11 cellular contexts compared by ENCODE assay signal in genomic region chr17:72501404-72502110, GRCh38.
DNase-seq lines count a peak whose midpoint lies in the region; FAIRE-seq and TF ChIP-seq lines count a peak whose summit lies in the region.
"Had no signal": no experiment of that assay in that cellular context is flagged by ENCODE, and none has a peak within 500 bp of the region (broad histone marks: within the 10 kb centered on the region; RNA-seq: fewer than 3 reads in every experiment).

No MANE protein-coding gene starts in this region.

- TF ChIP-seq CTCF in esophagus squamous epithelium (IDR thresholded peaks at IDR 0.05): no peak
- TF ChIP-seq CTCF in nephron progenitor cell (IDR thresholded peaks at IDR 0.05): no peak
- no peak for TF ChIP-seq CTCF in BE2C (IDR thresholded peaks at IDR 0.05; ENCODE audit: low read depth, low read length)

- no peaks in the 10 kb centered on the region for H3K9me3 ChIP-seq in esophagus squamous epithelium
- no peaks in the 10 kb centered on the region for H3K9me3 ChIP-seq in CD8-positive, alpha-beta memory T cell (ENCODE audit: low read length)
- peaks cover 2% of the 10 kb centered on the region; the same call in 1 of the 2 replicates for H3K9me3 ChIP-seq in BE2C
- H3K9me3 ChIP-seq: gastroesophageal sphincter had no signal

- peaks cover 13 to 27% (median 20%) of the 10 kb centered on the region in 3 donors for H3K4me1 ChIP-seq in esophagus squamous epithelium
- H3K4me1 ChIP-seq in CD8-positive, alpha-beta memory T cell (ENCODE audit: insufficient read depth, low read length): no peaks in the 10 kb centered on the region
- H3K4me1 ChIP-seq in BE2C: no peaks in the 10 kb centered on the region; the same call in none of the 2 replicates
- H3K4me1 ChIP-seq: gastroesophageal sphincter had no signal

- H3K4me3 Mint-ChIP-seq in nephron progenitor cell: no peak overlapping the region
- H3K4me3 Mint-ChIP-seq in CD8-positive, alpha-beta memory T cell: no peak overlapping the region

- intact Hi-C loops in esophagus squamous epithelium (cut with DNase I): no loop called here

- peaks cover 0 to 3% (median 0%) of the 10 kb centered on the region in 4 donors for H3K27me3 ChIP-seq in esophagus squamous epithelium
- no peaks in the 10 kb centered on the region for H3K27me3 ChIP-seq in CD8-positive, alpha-beta memory T cell (ENCODE audit: insufficient read depth, low read length, poor library complexity, severe bottlenecking)
- H3K27me3 ChIP-seq in BE2C: no peaks in the 10 kb centered on the region
- H3K27me3 ChIP-seq: cardiac muscle cell had no signal

- no peak overlapping the region for H3K4me3 ChIP-seq in esophagus squamous epithelium
- no peak overlapping the region for H3K4me3 ChIP-seq in CD8-positive, alpha-beta memory T cell (ENCODE audit: low read length)
- H3K4me3 ChIP-seq in BE2C (ENCODE audit: low read depth, low read length): no peak overlapping the region
- H3K4me3 ChIP-seq: cardiac muscle cell, gastroesophageal sphincter had no signal

- FAIRE-seq in urothelium cell line (lab: Jason Lieb, UNC): no peak
- FAIRE-seq: HTR-8/SVneo had no signal

- H3K36me3 ChIP-seq in esophagus squamous epithelium: no peaks in the 10 kb centered on the region
- H3K36me3 ChIP-seq in CD8-positive, alpha-beta memory T cell (ENCODE audit: insufficient read depth, low read length): no peaks in the 10 kb centered on the region
- H3K36me3 ChIP-seq in BE2C: no peaks in the 10 kb centered on the region
- H3K36me3 ChIP-seq: cardiac muscle cell, gastroesophageal sphincter had no signal

- CTCF ChIA-PET in CD8-positive, alpha-beta memory T cell (lab: Charles Lee): no interaction called here

- H3K27me3 Mint-ChIP-seq in nephron progenitor cell (ENCODE audit: low read depth, poor library complexity): peaks cover 23% of the 10 kb centered on the region
- peaks cover 10 to 12% of the 10 kb centered on the region in 2 donors for H3K27me3 Mint-ChIP-seq in CD8-positive, alpha-beta memory T cell

- H3K27ac ChIP-seq in esophagus squamous epithelium: peak overlapping the region; percentile 15 to 83 (median 73)
- no peak overlapping the region for H3K27ac ChIP-seq in CD8-positive, alpha-beta memory T cell (ENCODE audit: low read depth, low read length)
- H3K27ac ChIP-seq: cardiac muscle cell, gastroesophageal sphincter had no signal

- peaks cover 17% of the 10 kb centered on the region for H3K9me3 Mint-ChIP-seq in nephron progenitor cell
- H3K9me3 Mint-ChIP-seq in CD8-positive, alpha-beta memory T cell: peaks cover 0 to 6% (median 3%) of the 10 kb centered on the region in 5 donors

- peaks cover 17% of the 10 kb centered on the region for H3K36me3 Mint-ChIP-seq in nephron progenitor cell (ENCODE audit: low read depth)
- no peaks in the 10 kb centered on the region for H3K36me3 Mint-ChIP-seq in CD8-positive, alpha-beta memory T cell

- TF ChIP-seq POLR2A in esophagus squamous epithelium (IDR thresholded peaks at IDR 0.05): no peak

- 39 to 55% methylated on average over 8 to 12 of the region's 18 CpGs for WGBS in esophagus squamous epithelium, 2 donors

- peak; percentile 74 for DNase-seq in Ammon's horn (ENCODE audit: low spot score)
- DNase-seq in NCI-H526 treated with DMSO at 0.1 percent for 48 hours (lab: John Stamatoyannopoulos, UW): peak; percentile 74
- no peak for DNase-seq in esophagus squamous epithelium (lab: John Stamatoyannopoulos, UW)
- no peak for DNase-seq in nephron progenitor cell
- no peak for DNase-seq in cerebellar nuclear complex (lab: John Stamatoyannopoulos, UW)
- DNase-seq in CD8-positive, alpha-beta memory T cell: no peak
- no peak for DNase-seq in BE2C
- no peak for DNase-seq in urothelium cell line (ENCODE audit: low spot score)

- POLR2A ChIA-PET in CD8-positive, alpha-beta memory T cell (lab: Charles Lee): no interaction called here

- peaks cover 30% of the 10 kb centered on the region for H3K4me1 Mint-ChIP-seq in nephron progenitor cell
- no peaks in the 10 kb centered on the region for H3K4me1 Mint-ChIP-seq in CD8-positive, alpha-beta memory T cell

- H3K27ac Mint-ChIP-seq in nephron progenitor cell: peak overlapping the region; percentile 40
- H3K27ac Mint-ChIP-seq in CD8-positive, alpha-beta memory T cell: no peak overlapping the region

Comparison
In these comparisons a context has a peak if more than half of its experiments do, and no peak if none do; other contexts are left out.
1. DNase-seq: peak in Ammon's horn (single experiment) and NCI-H526 treated with DMSO at 0.1 percent for 48 hours (single experiment); none in esophagus squamous epithelium (single experiment), nephron progenitor cell (single experiment), cerebellar nuclear complex (0 of 2), CD8-positive, alpha-beta memory T cell (0 of 5), BE2C (single experiment) and urothelium cell line (single experiment).